1 cellular context compared by ENCODE assay signal in genomic region chr1:203133969-203134725, GRCh38.
TF ChIP-seq lines count a peak whose summit lies in the region.

No MANE protein-coding gene starts in this region.

TF ChIP-seq in GM23338, 12 proteins besides CTCF, POLR2A, EP300 and RAD21 (continued from another document):
- TF ChIP-seq REST (IDR thresholded peaks at IDR 0.05; ENCODE audit: unreplicated experiment), result no peak
- TF ChIP-seq ZNF331 (CRISPR knock-in tag; IDR thresholded peaks at IDR 0.05; ENCODE audit: low read depth), result no peak
- TF ChIP-seq ZNF462 (CRISPR knock-in tag; IDR thresholded peaks at IDR 0.05), result no peak
- no peak for TF ChIP-seq EZH2 (IDR thresholded peaks at IDR 0.05; ENCODE audit: low read depth, unreplicated experiment)
